11 cellular contexts compared by ENCODE assay signal in the genomic region with DNA sequence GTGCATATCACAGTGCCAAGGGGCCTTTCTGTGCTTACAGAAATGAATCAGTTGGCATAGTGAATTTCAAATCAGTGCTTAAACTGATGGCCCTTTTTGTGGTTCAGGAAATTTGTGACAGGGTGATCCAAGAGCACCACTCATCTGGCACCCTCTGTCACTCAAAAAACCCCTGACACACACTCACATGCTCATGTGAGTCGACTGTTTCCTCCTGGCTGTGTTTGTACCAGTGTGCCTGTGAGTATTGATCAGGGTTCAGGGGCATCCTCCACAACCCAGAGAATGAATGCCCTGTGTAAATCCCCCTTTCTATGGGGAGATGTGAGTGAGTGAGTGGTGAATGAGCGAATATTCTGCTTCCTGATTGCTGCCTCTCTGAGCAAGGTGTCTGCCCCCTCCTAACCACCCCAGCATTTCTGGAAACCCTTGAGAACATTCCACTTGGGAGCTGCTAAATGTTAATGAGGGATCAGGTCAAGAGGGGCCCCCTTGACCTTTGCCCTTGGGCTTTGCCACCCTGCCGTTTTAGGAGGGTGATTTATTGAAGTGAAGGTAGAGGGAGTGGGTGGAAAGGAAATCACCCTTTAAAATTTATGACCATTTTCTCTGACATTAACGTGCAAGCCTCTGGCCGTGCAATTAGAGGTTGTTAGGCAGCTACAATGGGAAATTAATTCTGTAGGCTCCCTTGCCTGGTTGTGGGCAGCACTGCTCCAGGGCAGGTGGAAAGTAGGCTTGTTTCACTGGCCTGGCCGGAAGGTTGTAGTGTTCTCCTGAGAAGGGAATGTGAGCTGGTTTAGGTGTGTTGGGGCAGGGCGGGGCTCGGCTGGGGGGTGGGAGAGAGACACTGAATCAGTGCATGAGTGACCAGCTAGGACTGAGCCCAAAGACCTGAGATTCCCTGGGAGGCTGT.
DNase-seq lines count a peak whose midpoint lies in the region; ATAC-seq, FAIRE-seq and TF ChIP-seq lines count a peak whose summit lies in the region.
"Had no signal": no experiment of that assay in that cellular context is flagged by ENCODE, and none has a peak within 500 bp of the region (broad histone marks: within the 10 kb centered on the region; RNA-seq: fewer than 3 reads in every experiment).

No MANE protein-coding gene starts in this region.

- H3K36me3 Mint-ChIP-seq in T-helper 1 cell treated with Interleukin-12 subunit alpha and Interleukin-12 subunit beta and Interleukin-4 antibody, amounts not matched to agents 30 μg/mL and 1 μg/mL, for 36 hours (ENCODE audit: low read depth): no peaks in the 10 kb centered on the region

- peaks cover 34% of the 10 kb centered on the region for H3K4me1 Mint-ChIP-seq in T-helper 1 cell treated with Interleukin-12 subunit alpha and Interleukin-12 subunit beta and Interleukin-4 antibody, amounts not matched to agents 30 μg/mL and 1 μg/mL, for 36 hours (ENCODE audit: low read depth)

- 18 to 58% (median 34%) methylated on average over 8 of the region's 8 CpGs for WGBS in small intestine, 3 donors

- no peaks in the 10 kb centered on the region for H3K9me3 Mint-ChIP-seq in T-helper 1 cell treated with Interleukin-12 subunit alpha and Interleukin-12 subunit beta and Interleukin-4 antibody, amounts not matched to agents 30 μg/mL and 1 μg/mL, for 36 hours

- no peak for ATAC-seq in HG02981 (IDR thresholded peaks at IDR 0.05; ENCODE audit: unreplicated experiment)
- ATAC-seq: gastroesophageal sphincter had no signal

- H3K4me1 ChIP-seq in small intestine (ENCODE audit: control insufficient read depth in 2 of 2, insufficient read depth in 1 of 2, low read depth in 1 of 2, low read length in 1 of 2): peaks cover 4 to 21% of the 10 kb centered on the region in 2 donors

- H3K36me3 ChIP-seq in small intestine (ENCODE audit: control insufficient read depth in 2 of 2, insufficient read depth in 2 of 2, low read length in 2 of 2): no peaks in the 10 kb centered on the region
- H3K36me3 ChIP-seq: gastroesophageal sphincter, uterus had no signal

- TF ChIP-seq CTCF in fibroblast of mammary gland (conservative IDR thresholded peaks at IDR 0.05; ENCODE audit: control insufficient read depth, insufficient read depth, low read depth, low read length) (no peak), D721Med (IDR thresholded peaks at IDR 0.05; ENCODE audit: insufficient read depth, missing control alignments) (no peak)

- H3K4me3 ChIP-seq in fibroblast of mammary gland (ENCODE audit: control insufficient read depth, low read depth, low read length) (no peak overlapping the region), small intestine (ENCODE audit: low read depth in 1 of 2, low read length in 2 of 2) (no peak overlapping the region)
- H3K4me3 ChIP-seq: gastroesophageal sphincter, uterus had no signal

- H3K27ac ChIP-seq in small intestine (ENCODE audit: low read depth in 1 of 2, low read length in 1 of 2): no peak overlapping the region
- H3K27ac ChIP-seq: uterus had no signal

- H3K9me3 ChIP-seq in small intestine (ENCODE audit: control insufficient read depth, low read depth): no peaks in the 10 kb centered on the region
- H3K9me3 ChIP-seq: gastroesophageal sphincter, uterus had no signal

- no peak overlapping the region for H3K4me3 Mint-ChIP-seq in T-helper 1 cell treated with Interleukin-12 subunit alpha and Interleukin-12 subunit beta and Interleukin-4 antibody, amounts not matched to agents 30 μg/mL and 1 μg/mL, for 36 hours

- no peak for FAIRE-seq in small intestine (lab: Jason Lieb, UNC)
- FAIRE-seq in D721Med (lab: Jason Lieb, UNC): no peak

- peaks cover 5% of the 10 kb centered on the region for H3K27me3 Mint-ChIP-seq in T-helper 1 cell treated with Interleukin-12 subunit alpha and Interleukin-12 subunit beta and Interleukin-4 antibody, amounts not matched to agents 30 μg/mL and 1 μg/mL, for 36 hours (ENCODE audit: low read depth)

- no peak for DNase-seq in T-helper 1 cell
- DNase-seq in NCI-H1417 treated with DMSO at 0.1 percent for 48 hours (lab: John Stamatoyannopoulos, UW): peak; percentile 62
- peak; percentile 24 for DNase-seq in fibroblast of mammary gland (ENCODE audit: low read depth)
- peak; percentile 29 for DNase-seq in small intestine
- DNase-seq in D721Med (ENCODE audit: insufficient read length, low spot score): no peak
- no peak for DNase-seq in NCI-H82 (lab: John Stamatoyannopoulos, UW)
- DNase-seq: activated CD4-positive, CD25-positive, alpha-beta regulatory T cell treated with anti-CD3 and anti-CD28 coated beads, Interleukin-2, amount 50 U/mL, for 72 hours; uterus had no signal

- H3K27ac Mint-ChIP-seq in T-helper 1 cell treated with Interleukin-12 subunit alpha and Interleukin-12 subunit beta and Interleukin-4 antibody, amounts not matched to agents 30 μg/mL and 1 μg/mL, for 36 hours: peak overlapping the region; percentile 24

- H3K27me3 ChIP-seq in small intestine (ENCODE audit: control insufficient read depth in 2 of 2, insufficient read depth in 2 of 2, low read length in 2 of 2): no peaks in the 10 kb centered on the region
- H3K27me3 ChIP-seq: gastroesophageal sphincter, uterus had no signal

Comparison
In these comparisons a context has a peak if more than half of its experiments do, and no peak if none do; other contexts are left out.
1. DNase-seq: peak in NCI-H1417 treated with DMSO at 0.1 percent for 48 hours (single experiment), fibroblast of mammary gland (single experiment) and small intestine (single experiment); none in T-helper 1 cell (0 of 5), D721Med (single experiment) and NCI-H82 (single experiment).